ENCODE assay signal across 8 cellular contexts in genomic region chr4:186068581-186069402, GRCh38. TPM values are rescaled to one million over a fixed set of nuclear protein-coding genes. Genes with fewer than 3 reads are reported as not detected.
DNase-seq lines count a peak whose midpoint lies in the region; ATAC-seq and TF ChIP-seq lines count a peak whose summit lies in the region.

Gene TLR3 (plus strand): TSS chr4:186069156. CDS start chr4:186076620, 7,464 bp downstream.

- no peaks in the 10 kb centered on the region for H3K9me3 ChIP-seq in SK-N-MC (ENCODE audit: low read depth, low read length)
- H3K9me3 ChIP-seq in esophagus squamous epithelium: no peaks in the 10 kb centered on the region

- DNase-seq in activated T-cell treated with anti-CD3 and anti-CD28 coated beads, Interleukin-2, amount 50 U/mL, for 24 hours: no peak
- DNase-seq in activated T-cell treated with anti-CD3 and anti-CD28 coated beads, Interleukin-2, amount 50 U/mL, for 1 hour: no peak
- DNase-seq in SK-N-MC (ENCODE audit: low read depth, low spot score) (no peak), esophagus squamous epithelium (lab: John Stamatoyannopoulos, UW) (no peak), omental fat pad (ENCODE audit: low spot score) (no peak), HPDE6-E6E7 (ENCODE audit: extremely low spot score) (no peak), NCI-H1930 (lab: John Stamatoyannopoulos, UW) (no peak)

- peak within 1 kb of the TSS; percentile 34 for H3K4me3 ChIP-seq in SK-N-MC
- H3K4me3 ChIP-seq in esophagus squamous epithelium: peak within 1 kb of the TSS; percentile 34 to 67 (median 56)

- no peak within 1 kb of the TSS for H3K27ac ChIP-seq in SK-N-MC
- H3K27ac ChIP-seq in esophagus squamous epithelium: peak within 1 kb of the TSS; percentile 57 to 88 (median 76)

- peaks cover 0 to 32% (median 9%) of the 10 kb centered on the region in 3 donors for H3K4me1 ChIP-seq in esophagus squamous epithelium

- H3K36me3 ChIP-seq in SK-N-MC (ENCODE audit: insufficient read depth, low read length) (no peaks in the 10 kb centered on the region), esophagus squamous epithelium (no peaks in the 10 kb centered on the region)

- H3K9ac ChIP-seq in SK-N-MC (ENCODE audit: insufficient read length): no peak within 1 kb of the TSS

- intact Hi-C loops in esophagus squamous epithelium (cut with DNase I): loop anchor here (5.0 kb wide), 1 partner anchor 69 kb away; no protein-coding TSS in a partner anchor

- H3K4me3 Mint-ChIP-seq in activated T-cell treated with anti-CD3 and anti-CD28 coated beads, Interleukin-2, amount 50 U/mL, for 24 hours: peak within 1 kb of the TSS; percentile 67

- H3K4me1 Mint-ChIP-seq in activated T-cell treated with anti-CD3 and anti-CD28 coated beads, Interleukin-2, amount 50 U/mL, for 24 hours (ENCODE audit: low read depth): peaks cover 18% of the 10 kb centered on the region

- 3 to 6% methylated on average over 12 of the region's 12 CpGs for WGBS in esophagus squamous epithelium, 2 donors

- no peak for TF ChIP-seq CTCF in esophagus squamous epithelium (IDR thresholded peaks at IDR 0.05)
- no peak for TF ChIP-seq CTCF in omental fat pad (IDR thresholded peaks at IDR 0.05)

- H3K27ac Mint-ChIP-seq in activated T-cell treated with anti-CD3 and anti-CD28 coated beads, Interleukin-2, amount 50 U/mL, for 24 hours: no peak within 1 kb of the TSS

- ATAC-seq in omental fat pad (ENCODE audit: low FRiP score) (peak; percentile 71), GM18867 (IDR thresholded peaks at IDR 0.05; ENCODE audit: unreplicated experiment) (no peak)

- peaks cover 15% of the 10 kb centered on the region for H3K27me3 Mint-ChIP-seq in activated T-cell treated with anti-CD3 and anti-CD28 coated beads, Interleukin-2, amount 50 U/mL, for 24 hours

- TF ChIP-seq POLR2A in esophagus squamous epithelium (IDR thresholded peaks at IDR 0.05): no peak

- no peaks in the 10 kb centered on the region for H3K27me3 ChIP-seq in esophagus squamous epithelium

- no peaks in the 10 kb centered on the region for H3K36me3 Mint-ChIP-seq in activated T-cell treated with anti-CD3 and anti-CD28 coated beads, Interleukin-2, amount 50 U/mL, for 24 hours (ENCODE audit: low read depth)

- no peaks in the 10 kb centered on the region for H3K9me3 Mint-ChIP-seq in activated T-cell treated with anti-CD3 and anti-CD28 coated beads, Interleukin-2, amount 50 U/mL, for 24 hours

RNA-seq across cellular contexts. Expression of gene TLR3, which starts in this region (rescaled TPM):
- 10 to 100 TPM in 1 of 4 donors, 1 to 10 TPM in 3; 2.8 to 11.6 (median 5.8) TPM for total RNA-seq in esophagus squamous epithelium
- total RNA-seq in omental fat pad: 10 to 100 TPM in 2 of 4 donors, 1 to 10 TPM in 2; 4.2 to 22.7 (median 9.5) TPM
